In genomic region chr6:131951576-131952230, GRCh38 we compare ENCODE assay signal across 10 cellular contexts. TPM values are rescaled to one million over a fixed set of nuclear protein-coding genes. Genes with fewer than 3 reads are reported as not detected.
A peak's percentile ranks its signal among the peaks of the same experiment; 100 is the strongest.
DNase-seq lines count a peak whose midpoint lies in the region; ATAC-seq and TF ChIP-seq lines count a peak whose summit lies in the region.
"Had no signal": no experiment of that assay in that cellular context is flagged by ENCODE, and none has a peak within 500 bp of the region (broad histone marks: within the 10 kb centered on the region; RNA-seq: fewer than 3 reads in every experiment).

No MANE protein-coding gene starts in this region.

- H2BK15ac ChIP-seq in H9 (ENCODE audit: low read depth, low read length) = no peak overlapping the region

- H3K4me2 ChIP-seq in H9 (ENCODE audit: insufficient read depth, insufficient read length, low read length) = peak overlapping the region; percentile 32

- H3K36me3 ChIP-seq in iPS-20b (ENCODE audit: insufficient read depth, low read depth, low read length) = peaks cover 37% of the 10 kb centered on the region

- H3K14ac ChIP-seq in H9 (ENCODE audit: insufficient read depth, low read length) = peak overlapping the region; percentile 2; the same call in 1 of the 2 replicates

- H3K9ac ChIP-seq in H9 (ENCODE audit: extremely low read depth, insufficient read length, low read length) (peak overlapping the region; percentile 13), iPS-20b (ENCODE audit: low read depth, low read length) (peak overlapping the region; percentile 75)

- no peak for ATAC-seq in HG02870 (IDR thresholded peaks at IDR 0.05; ENCODE audit: unreplicated experiment)

- H3K4me1 Mint-ChIP-seq in H9 = peaks cover 73 to 77% of the 10 kb centered on the region in 2 experiments
- H3K4me1 Mint-ChIP-seq in activated naive CD8-positive, alpha-beta T cell (ENCODE audit: low read depth) = peaks cover 16% of the 10 kb centered on the region

- H3K27ac ChIP-seq in H9 (ENCODE audit: insufficient read length, low read depth, low read length) (peak overlapping the region; percentile 68), iPS-20b (ENCODE audit: low read length) (no peak overlapping the region), skin epidermis (peak overlapping the region in 18 of 21 experiments; percentile 41 to 92 (median 86))

- H3K4ac ChIP-seq in H9 (ENCODE audit: low read depth, low read length) = peak overlapping the region; percentile 27; the same call in 1 of the 2 replicates

- peak overlapping the region; percentile 78 for H3T11ph ChIP-seq in H9 (ENCODE audit: low read length)

- H3K18ac ChIP-seq in H9 (ENCODE audit: insufficient read length, low read depth, low read length) = peak overlapping the region; percentile 77

- H3K9me3 Mint-ChIP-seq in H9 = peaks cover 2 to 4% of the 10 kb centered on the region in 2 experiments; a peak in 3 of 5 replicates
- no peaks in the 10 kb centered on the region for H3K9me3 Mint-ChIP-seq in activated naive CD8-positive, alpha-beta T cell (ENCODE audit: low read depth)

- H2BK12ac ChIP-seq in H9 (ENCODE audit: insufficient read length, low read depth, low read length) = no peak overlapping the region

- no peak overlapping the region for H3K23ac ChIP-seq in H9 (ENCODE audit: insufficient read length, low read depth, low read length)

- no peaks in the 10 kb centered on the region for H3K79me1 ChIP-seq in H9 (ENCODE audit: insufficient read depth, low read depth, low read length, poor library complexity, severe bottlenecking)

- peak overlapping the region; percentile 94 for H3K4me3 ChIP-seq in iPS-20b (ENCODE audit: low read length)
- peak overlapping the region; percentile 38 to 63 (median 46) for H3K4me3 ChIP-seq in skin epidermis

- H2AFZ ChIP-seq in H9 (ENCODE audit: low read length) = no peak overlapping the region

- H2BK5ac ChIP-seq in H9 (ENCODE audit: insufficient read length, low read length) = peak overlapping the region; percentile 41

- H4K91ac ChIP-seq in H9 (ENCODE audit: insufficient read length, low read depth, low read length) = no peak overlapping the region

- H3K9me3 ChIP-seq in H9 (ENCODE audit: control insufficient read depth, low read depth, low read length) = no peaks in the 10 kb centered on the region
- H3K9me3 ChIP-seq in iPS-20b (ENCODE audit: insufficient read depth, low read depth, low read length) = no peaks in the 10 kb centered on the region

- H3K4me1 ChIP-seq in H9 (ENCODE audit: insufficient read depth, low read length) (peaks cover 21% of the 10 kb centered on the region), iPS-20b (ENCODE audit: insufficient read depth, low read length) (peaks cover 56% of the 10 kb centered on the region)

- H4K5ac ChIP-seq in H9 (ENCODE audit: insufficient read length, low read depth, low read length) = no peak overlapping the region

- TF ChIP-seq CTCF in H9 (conservative IDR thresholded peaks at IDR 0.05) = no peak

- no CpG with 5 or more reads among the region's 8 CpGs for WGBS in H9 (ENCODE audit: extremely low coverage, insufficient read length, low lambda C conversion rate)

- no peak overlapping the region for H4K8ac ChIP-seq in H9 (replicated peaks; ENCODE audit: insufficient read length, low read depth, low read length)

- DNase-seq in H9 (no peak), NCI-H2107 treated with DMSO at 0.1 percent for 48 hours (lab: John Stamatoyannopoulos, UW; ENCODE audit: unreplicated experiment) (no peak), NCI-H2171 treated with DMSO at 0.1 percent for 48 hours (lab: John Stamatoyannopoulos, UW) (no peak), NCI-H2196 (lab: John Stamatoyannopoulos, UW; ENCODE audit: unreplicated experiment) (no peak)
- DNase-seq: activated CD4-positive, CD25-positive, alpha-beta regulatory T cell treated with anti-CD3 and anti-CD28 coated beads, Interleukin-2, amount 50 U/mL, for 72 hours; MV-4-11 had no signal

- H3K27me3 ChIP-seq in H9 (ENCODE audit: insufficient read depth, low read length) = no peaks in the 10 kb centered on the region
- H3K27me3 ChIP-seq in iPS-20b (ENCODE audit: insufficient read depth, low read length) = no peaks in the 10 kb centered on the region; the same call in 1 of the 2 replicates

- H3K27ac Mint-ChIP-seq in H9 = peak overlapping the region; percentile 92 to 99 (median 96)
- no peak overlapping the region for H3K27ac Mint-ChIP-seq in activated naive CD8-positive, alpha-beta T cell

- H3K36me3 Mint-ChIP-seq in H9 (ENCODE audit: insufficient read depth in 1 of 3, low read depth in 3 of 3) = peaks cover 22 to 32% (median 26%) of the 10 kb centered on the region in 3 experiments
- H3K36me3 Mint-ChIP-seq in activated naive CD8-positive, alpha-beta T cell = no peaks in the 10 kb centered on the region

- peaks cover 4% of the 10 kb centered on the region for H4K20me1 ChIP-seq in H9 (ENCODE audit: control insufficient read depth, insufficient read depth, insufficient read length)

- H3K4me3 Mint-ChIP-seq in H9 = peak overlapping the region; percentile 73 to 81
- peak overlapping the region; percentile 75 for H3K4me3 Mint-ChIP-seq in activated naive CD8-positive, alpha-beta T cell

- H3K27me3 Mint-ChIP-seq in H9 (ENCODE audit: low read depth) = no peaks in the 10 kb centered on the region; the same call in 1 of the 2 replicates
- peaks cover 48% of the 10 kb centered on the region for H3K27me3 Mint-ChIP-seq in activated naive CD8-positive, alpha-beta T cell

- H3K23me2 ChIP-seq in H9 (ENCODE audit: insufficient read length, low read depth, low read length, poor library complexity, severe bottlenecking) = peaks cover 7% of the 10 kb centered on the region

- peak overlapping the region; percentile 93 for H2BK120ac ChIP-seq in H9 (ENCODE audit: low read depth, low read length, poor library complexity, severe bottlenecking)

- H2AK5ac ChIP-seq in H9 (ENCODE audit: insufficient read length, low read length) = no peak overlapping the region

- no peaks in the 10 kb centered on the region for H3K79me2 ChIP-seq in H9 (ENCODE audit: insufficient read depth, low read length)

- no peak overlapping the region for H3K56ac ChIP-seq in H9 (ENCODE audit: insufficient read length, low read depth, low read length)

- no peak overlapping the region for H2BK20ac ChIP-seq in H9 (ENCODE audit: low read depth, low read length, poor library complexity, severe bottlenecking)

RNA-seq across cellular contexts. Expression of gene CCN2, which starts 0.5 kb away (rescaled TPM):
- total RNA-seq in H9 (2021) = 44.1 and 44.4 TPM in 2 replicates
